19 cellular contexts compared by ENCODE assay signal in the genomic region with DNA sequence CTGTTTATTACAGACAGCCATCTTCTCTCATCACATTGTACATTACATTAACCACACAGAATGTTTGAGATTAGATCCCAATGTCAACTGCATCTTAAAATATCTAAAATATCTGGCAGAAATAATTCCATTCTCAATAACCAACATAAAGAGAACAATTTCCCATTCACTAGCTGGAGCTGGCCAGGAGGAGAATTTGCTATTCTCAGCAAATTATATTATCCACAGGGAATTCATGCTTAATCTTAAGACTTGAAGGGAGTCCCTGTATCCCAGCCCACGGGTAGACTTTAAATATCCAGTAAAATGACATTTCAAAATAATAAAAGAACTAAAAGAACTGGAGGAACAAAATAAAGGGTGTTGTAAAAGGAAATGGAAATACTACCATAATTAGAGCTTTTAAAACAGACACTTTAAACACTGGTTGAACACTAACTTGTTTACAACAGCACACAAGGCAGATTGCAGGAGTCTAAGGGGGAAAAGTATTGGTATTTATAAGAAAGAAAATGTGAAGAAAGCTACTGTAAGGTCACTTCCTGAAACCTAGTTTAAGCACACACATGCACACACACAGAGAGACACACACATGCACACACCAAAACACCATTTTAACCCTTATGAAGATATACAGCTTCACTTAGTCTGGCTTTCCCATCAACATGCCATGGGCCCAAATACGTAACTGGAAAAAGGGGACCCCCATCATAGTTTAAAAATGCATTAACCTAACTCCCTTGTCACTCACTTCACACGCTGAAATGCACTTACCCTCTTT.
DNase-seq lines count a peak whose midpoint lies in the region; ATAC-seq, FAIRE-seq and TF ChIP-seq lines count a peak whose summit lies in the region.
"Had no signal": no experiment of that assay in that cellular context is flagged by ENCODE, and none has a peak within 500 bp of the region (broad histone marks: within the 10 kb centered on the region; RNA-seq: fewer than 3 reads in every experiment).

No MANE protein-coding gene starts in this region.

- H3K9me1 ChIP-seq in keratinocyte (ENCODE audit: control insufficient read depth, extremely low read depth, insufficient read depth, low read length), result no peaks in the 10 kb centered on the region

- H3K27me3 ChIP-seq in HUES64 (ENCODE audit: insufficient read depth, low read length), result no peaks in the 10 kb centered on the region
- no peaks in the 10 kb centered on the region for H3K27me3 ChIP-seq in WERI-Rb-1 (ENCODE audit: insufficient read depth, low read depth, severe bottlenecking)
- H3K27me3 ChIP-seq in keratinocyte (ENCODE audit: control insufficient read depth, extremely low read depth, insufficient read depth, low read length), result no peaks in the 10 kb centered on the region
- H3K27me3 ChIP-seq in pancreas, result no peaks in the 10 kb centered on the region
- no peaks in the 10 kb centered on the region for H3K27me3 ChIP-seq in body of pancreas
- H3K27me3 ChIP-seq: ovary had no signal

- H3K4me3 ChIP-seq in A549 (no peak overlapping the region), HUES64 (ENCODE audit: low read length) (no peak overlapping the region), WERI-Rb-1 (ENCODE audit: low read depth, low read length) (no peak overlapping the region), keratinocyte (ENCODE audit: control insufficient read depth in 2 of 3, extremely low read depth in 1 of 3, insufficient read depth in 2 of 3, low read depth in 1 of 3, low read length in 3 of 3) (no peak overlapping the region), pancreas (no peak overlapping the region), body of pancreas (no peak overlapping the region)
- H3K4me3 ChIP-seq: ovary had no signal

- H3K9me3 ChIP-seq in A549, result no peaks in the 10 kb centered on the region
- H3K9me3 ChIP-seq in HUES64 (ENCODE audit: insufficient read depth, low read depth, low read length), result no peaks in the 10 kb centered on the region
- no peaks in the 10 kb centered on the region for H3K9me3 ChIP-seq in WERI-Rb-1 (ENCODE audit: severe bottlenecking)
- H3K9me3 ChIP-seq in keratinocyte (ENCODE audit: control insufficient read depth, low read depth, low read length), result no peaks in the 10 kb centered on the region
- H3K9me3 ChIP-seq in pancreas, result no peaks in the 10 kb centered on the region
- no peaks in the 10 kb centered on the region for H3K9me3 ChIP-seq in body of pancreas
- H3K9me3 ChIP-seq: ovary had no signal

- CTCF ChIA-PET in A549 (lab: Yijun Ruan, JAX), result interaction anchor here (1.5 to 2.2 kb wide), 2 partner anchors 112 to 140 kb away, joined by 7 to 8 read pairs; no protein-coding TSS in a partner anchor

- H3K27ac ChIP-seq in A549 (peak overlapping the region; percentile 80 to 86), HUES64 (ENCODE audit: low read depth, low read length) (no peak overlapping the region; the same call in 1 of the 2 replicates), WERI-Rb-1 (peak overlapping the region; percentile 89), keratinocyte (ENCODE audit: control insufficient read depth, insufficient read depth, low read length) (peak overlapping the region; percentile 95), pancreas (no peak overlapping the region), body of pancreas (no peak overlapping the region)
- H3K27ac ChIP-seq: ovary had no signal

- TF ChIP-seq EP300 in A549 (IDR thresholded peaks at IDR 0.05), result no peak

- TF ChIP-seq CTCF in A549 (IDR thresholded peaks at IDR 0.05), result no peak
- no peak for TF ChIP-seq CTCF in WERI-Rb-1 (IDR thresholded peaks at IDR 0.05; ENCODE audit: low read depth, low read length)
- no peak for TF ChIP-seq CTCF in keratinocyte (optimal IDR thresholded peaks at IDR 0.05 in 1 of 3, IDR thresholded peaks at IDR 0.05 in 1 of 3, conservative IDR thresholded peaks at IDR 0.05 in 1 of 3; ENCODE audit: extremely low read depth in 1 of 3, insufficient read depth in 2 of 3, low read length in 3 of 3)
- no peak for TF ChIP-seq CTCF in pancreas (IDR thresholded peaks at IDR 0.05)
- no peak for TF ChIP-seq CTCF in body of pancreas (IDR thresholded peaks at IDR 0.05)

- no peaks in the 10 kb centered on the region for H3K36me3 ChIP-seq in HUES64 (ENCODE audit: insufficient read depth, low read length)
- H3K36me3 ChIP-seq in WERI-Rb-1, result no peaks in the 10 kb centered on the region
- peaks cover 4 to 6% of the 10 kb centered on the region in 2 experiments for H3K36me3 ChIP-seq in keratinocyte (ENCODE audit: control insufficient read depth in 2 of 2, extremely low read depth in 1 of 2, insufficient read depth in 2 of 2, low read length in 2 of 2)
- no peaks in the 10 kb centered on the region for H3K36me3 ChIP-seq in pancreas
- no peaks in the 10 kb centered on the region for H3K36me3 ChIP-seq in body of pancreas (replicated peaks in 1 of 2; ENCODE audit: insufficient read depth in 1 of 2, low read depth in 2 of 2)
- H3K36me3 ChIP-seq: ovary had no signal

- H3K4me1 ChIP-seq in A549 (peaks cover 70% of the 10 kb centered on the region), HUES64 (ENCODE audit: insufficient read depth, low read length) (peaks cover 85% of the 10 kb centered on the region), keratinocyte (ENCODE audit: control insufficient read depth, extremely low read depth, insufficient read depth, low read length) (peaks cover 79% of the 10 kb centered on the region), pancreas (peaks cover 13 to 27% (median 22%) of the 10 kb centered on the region in 3 donors), body of pancreas (peaks cover 24% of the 10 kb centered on the region)

- H3K4me2 ChIP-seq in A549, result peak overlapping the region; percentile 85
- H3K4me2 ChIP-seq in keratinocyte (ENCODE audit: control insufficient read depth, extremely low read depth, insufficient read depth, low read depth, low read length), result peak overlapping the region; percentile 88

- peaks cover 37% of the 10 kb centered on the region for H3K79me2 ChIP-seq in keratinocyte (ENCODE audit: control insufficient read depth, insufficient read depth, low read length)

- intact Hi-C loops in Right ventricle myocardium superior (cut with DNase I), result no loop called here
- intact Hi-C loops in pancreas (cut with DNase I), result no loop called here
- intact Hi-C loops in body of pancreas (cut with DNase I), result no loop called here

- 0 out of 2 replicates have a peak overlapping the region, but pooled peaks have one; percentile 16 for H3K9ac ChIP-seq in HUES64 (ENCODE audit: low read depth, low read length)
- H3K9ac ChIP-seq in keratinocyte (ENCODE audit: control insufficient read depth, extremely low read depth, insufficient read depth, low read length), result peak overlapping the region; percentile 61

- no peak for TF ChIP-seq RAD21 in A549 (conservative IDR thresholded peaks at IDR 0.05 in 1 of 2, IDR thresholded peaks at IDR 0.05 in 1 of 2)

- dilution Hi-C loops in keratinocyte (cut with MboI; ENCODE audit: extremely low pct_ligation_motif_present, low sequenced_read_pairs), result no loop called here

- 92% methylated on average over 3 of the region's 3 CpGs for WGBS in A549 (ENCODE audit: missing lambda C conversion rate)
- 89% methylated on average over 2 of the region's 3 CpGs for WGBS in HUES64
- 52 to 71% methylated on average over 3 of the region's 3 CpGs for WGBS in pancreas, 2 donors
- 80 to 83% methylated on average over 3 of the region's 3 CpGs for WGBS in body of pancreas, 2 donors

- no peak overlapping the region for H2AFZ ChIP-seq in keratinocyte (ENCODE audit: control insufficient read depth, low read length)

- FAIRE-seq in A549 (lab: Jason Lieb, UNC) (no peak), keratinocyte (lab: Jason Lieb, UNC) (peak; percentile 13), pancreas (lab: Jason Lieb, UNC) (no peak)
- FAIRE-seq: frontal cortex had no signal

- no peaks in the 10 kb centered on the region for H4K20me1 ChIP-seq in keratinocyte (ENCODE audit: control insufficient read depth, extremely low read depth, insufficient read depth, low read length)

- POLR2A ChIA-PET in A549 (lab: Yijun Ruan, JAX), result no interaction called here

- DNase-seq in A549 (ENCODE audit: low read depth in 1 of 2, low spot score in 1 of 2) (no peak), WERI-Rb-1 (no peak), keratinocyte (ENCODE audit: low read depth, low spot score) (no peak), Right ventricle myocardium superior (no peak), pancreas (no peak), body of pancreas (no peak), GM19238 (ENCODE audit: insufficient read length, low spot score) (no peak)
- DNase-seq: activated CD4-positive, alpha-beta memory T cell treated with anti-CD3 and anti-CD28 coated beads, Interleukin-2, amount 10 ng/mL, durations not matched to agents 7 days and 5 days; activated effector memory CD4-positive, alpha-beta T cell treated with anti-CD3 and anti-CD28 coated beads, Interleukin-2, amount 50 U/mL, for 16 hours; DMS 273 treated with DMSO at 0.1 percent for 48 hours; effector memory CD8-positive, alpha-beta T cell; NCI-H1092 treated with DMSO at 0.1 percent for 48 hours; NCI-H345; OCI-M1; ovary; stimulated activated CD4-positive, alpha-beta T cell treated with anti-CD3 and anti-CD28 coated beads, Interleukin-15, amount 100 ng/mL, for 24 hours; T-helper 9 cell had no signal

- TF ChIP-seq POLR2A in A549 (IDR thresholded peaks at IDR 0.05; ENCODE audit: low read length), result no peak
- no peak for TF ChIP-seq POLR2A in body of pancreas (IDR thresholded peaks at IDR 0.05)

- ATAC-seq in A549 (no peak), Right ventricle myocardium superior (ENCODE audit: poor library complexity) (no peak), pancreas (no peak), body of pancreas (no peak)
- ATAC-seq: effector memory CD8-positive, alpha-beta T cell had no signal

TF ChIP-seq in A549, 52 proteins besides CTCF, POLR2A, EP300 and RAD21:
- TF ChIP-seq, protein P1, sequence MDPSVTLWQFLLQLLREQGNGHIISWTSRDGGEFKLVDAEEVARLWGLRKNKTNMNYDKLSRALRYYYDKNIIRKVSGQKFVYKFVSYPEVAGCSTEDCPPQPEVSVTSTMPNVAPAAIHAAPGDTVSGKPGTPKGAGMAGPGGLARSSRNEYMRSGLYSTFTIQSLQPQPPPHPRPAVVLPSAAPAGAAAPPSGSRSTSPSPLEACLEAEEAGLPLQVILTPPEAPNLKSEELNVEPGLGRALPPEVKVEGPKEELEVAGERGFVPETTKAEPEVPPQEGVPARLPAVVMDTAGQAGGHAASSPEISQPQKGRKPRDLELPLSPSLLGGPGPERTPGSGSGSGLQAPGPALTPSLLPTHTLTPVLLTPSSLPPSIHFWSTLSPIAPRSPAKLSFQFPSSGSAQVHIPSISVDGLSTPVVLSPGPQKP (IDR thresholded peaks at IDR 0.05; ENCODE audit: low read depth, low read length), result no peak
- TF ChIP-seq PHF8 (IDR thresholded peaks at IDR 0.05; ENCODE audit: borderline replicate concordance, low read depth) (no peak), NR3C1 (IDR thresholded peaks at IDR 0.05) (no peak), ESRRA (IDR thresholded peaks at IDR 0.05; ENCODE audit: borderline replicate concordance, low read length) (no peak), HOXB13 (CRISPR knock-in tag; IDR thresholded peaks at IDR 0.05; ENCODE audit: low read depth) (no peak), RNF2 (IDR thresholded peaks at IDR 0.05; ENCODE audit: borderline replicate concordance, low read depth) (no peak), ZSCAN20 (CRISPR knock-in tag; IDR thresholded peaks at IDR 0.05) (no peak), SMC3 (IDR thresholded peaks at IDR 0.05) (no peak), MAFK (IDR thresholded peaks at IDR 0.05; ENCODE audit: partially characterized antibody) (peak; percentile 72)

Comparison
In these comparisons a context has a peak if more than half of its experiments do, and no peak if none do; other contexts are left out.
1. H3K27ac ChIP-seq: peak in A549 (2 of 2), WERI-Rb-1 (single experiment) and keratinocyte (single experiment); none in HUES64 (single experiment), pancreas (0 of 4) and body of pancreas (0 of 4).